22 cellular contexts compared by ENCODE assay signal in genomic region chr14:73266317-73266716, GRCh38. TPM values are rescaled to one million over a fixed set of nuclear protein-coding genes. Genes with fewer than 3 reads are reported as not detected.
"Had no signal": no experiment of that assay in that cellular context is flagged by ENCODE, and none has a peak within 500 bp of the region (broad histone marks: within the 10 kb centered on the region; RNA-seq: fewer than 3 reads in every experiment).

No MANE protein-coding gene starts in this region.

- ATAC-seq: K562 had no signal

- H3K4me2 ChIP-seq: KMS-11 had no signal

- DNase-seq: Kasumi-1, MM.1S, MV-4-11, NCI-H1048, NCI-H1105, NCI-H1417, NCI-H1436 treated with DMSO at 0.1 percent for 48 hours, NCI-H1694, NCI-H187 treated with DMSO at 0.1 percent for 48 hours, NCI-H2029 treated with DMSO at 0.1 percent for 48 hours, NCI-H2171 treated with DMSO at 0.1 percent for 48 hours, NCI-H345, NCI-H446 treated with DMSO at 0.1 percent for 48 hours, NCI-H510A treated with DMSO at 0.1 percent for 48 hours, NCI-H526, NCI-H748 treated with DMSO at 0.1 percent for 48 hours, Right ventricle myocardium superior, RPMI8226 had no signal

- H3K27ac ChIP-seq: HL-60, KMS-11 had no signal

- H3K4me3 ChIP-seq: K562 had no signal

- H3K9ac ChIP-seq: KMS-11 had no signal

RNA-seq across cellular contexts. Expression of gene PAPLN, which starts 29.0 kb away (rescaled TPM):
- total RNA-seq: SK-MEL-5 had no signal
